Comparison of ENCODE assay signal across 3 cellular contexts in the genomic region with DNA sequence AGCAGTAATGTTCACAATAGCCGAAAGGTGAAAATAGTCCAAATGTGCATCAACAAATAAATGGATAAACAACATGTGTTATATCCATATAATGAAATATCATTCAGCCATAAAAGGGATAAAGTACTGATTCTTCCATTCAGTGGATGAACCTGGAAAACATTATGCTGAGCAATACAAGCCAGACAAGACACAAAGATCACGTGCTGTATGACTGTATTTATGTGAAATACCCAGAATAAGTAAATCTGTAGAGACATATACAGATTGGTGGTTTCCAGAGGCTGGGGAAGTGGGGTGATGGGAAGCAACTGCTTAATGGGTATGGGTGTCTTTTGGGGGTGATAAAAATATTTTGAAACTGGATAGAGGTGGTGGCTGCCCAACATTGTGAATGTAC.
TF ChIP-seq lines count a peak whose summit lies in the region.

No MANE protein-coding gene starts in this region.

TF ChIP-seq in A549, 52 proteins besides CTCF, POLR2A, EP300 and RAD21:
- TF ChIP-seq, protein P1, sequence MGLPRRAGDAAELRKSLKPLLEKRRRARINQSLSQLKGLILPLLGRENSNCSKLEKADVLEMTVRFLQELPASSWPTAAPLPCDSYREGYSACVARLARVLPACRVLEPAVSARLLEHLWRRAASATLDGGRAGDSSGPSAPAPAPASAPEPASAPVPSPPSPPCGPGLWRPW (IDR thresholded peaks at IDR 0.05), result no peak
- TF ChIP-seq CBX2 (IDR thresholded peaks at IDR 0.05; ENCODE audit: borderline replicate concordance, low read depth) (no peak), MAFK (IDR thresholded peaks at IDR 0.05; ENCODE audit: partially characterized antibody) (no peak), PHF8 (IDR thresholded peaks at IDR 0.05; ENCODE audit: borderline replicate concordance, low read depth) (no peak), ESRRA (IDR thresholded peaks at IDR 0.05; ENCODE audit: borderline replicate concordance, low read length) (no peak), FOSB (CRISPR knock-in tag; IDR thresholded peaks at IDR 0.05) (no peak), KDM5A (IDR thresholded peaks at IDR 0.05) (no peak), CBX8 (IDR thresholded peaks at IDR 0.05) (no peak), MAX (IDR thresholded peaks at IDR 0.05) (no peak), JUN (IDR thresholded peaks at IDR 0.05) (no peak), RCOR1 (IDR thresholded peaks at IDR 0.05; ENCODE audit: low read depth, low read length) (no peak), RFX5 (IDR thresholded peaks at IDR 0.05) (no peak), TFCP2L1 (CRISPR knock-in tag; IDR thresholded peaks at IDR 0.05) (no peak), JUNB (IDR thresholded peaks at IDR 0.05) (no peak), FOXS1 (CRISPR knock-in tag; IDR thresholded peaks at IDR 0.05) (no peak), HOXB5 (CRISPR knock-in tag; IDR thresholded peaks at IDR 0.05) (no peak)
- TF ChIP-seq, protein P2, sequence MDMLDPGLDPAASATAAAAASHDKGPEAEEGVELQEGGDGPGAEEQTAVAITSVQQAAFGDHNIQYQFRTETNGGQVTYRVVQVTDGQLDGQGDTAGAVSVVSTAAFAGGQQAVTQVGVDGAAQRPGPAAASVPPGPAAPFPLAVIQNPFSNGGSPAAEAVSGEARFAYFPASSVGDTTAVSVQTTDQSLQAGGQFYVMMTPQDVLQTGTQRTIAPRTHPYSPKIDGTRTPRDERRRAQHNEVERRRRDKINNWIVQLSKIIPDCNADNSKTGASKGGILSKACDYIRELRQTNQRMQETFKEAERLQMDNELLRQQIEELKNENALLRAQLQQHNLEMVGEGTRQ (IDR thresholded peaks at IDR 0.05), result no peak

TF ChIP-seq in GM23338, 12 proteins besides CTCF, POLR2A, EP300 and RAD21 (continues in another document):
- TF ChIP-seq EZH2 (IDR thresholded peaks at IDR 0.05; ENCODE audit: low read depth, unreplicated experiment) (no peak), POLR2AphosphoS5 (IDR thresholded peaks at IDR 0.05; ENCODE audit: low read depth) (no peak), ZNF114 (CRISPR knock-in tag; IDR thresholded peaks at IDR 0.05) (no peak), ETS1 (IDR thresholded peaks at IDR 0.05) (no peak), NANOG (IDR thresholded peaks at IDR 0.05; ENCODE audit: borderline replicate concordance) (no peak), ZNF331 (CRISPR knock-in tag; IDR thresholded peaks at IDR 0.05; ENCODE audit: low read depth) (no peak), EZH2phosphoT487 (IDR thresholded peaks at IDR 0.05; ENCODE audit: unreplicated experiment) (no peak), STAT1 (IDR thresholded peaks at IDR 0.05; ENCODE audit: unreplicated experiment) (no peak), JUNB (IDR thresholded peaks at IDR 0.05; ENCODE audit: unreplicated experiment) (no peak)
- TF ChIP-seq, protein P3, sequence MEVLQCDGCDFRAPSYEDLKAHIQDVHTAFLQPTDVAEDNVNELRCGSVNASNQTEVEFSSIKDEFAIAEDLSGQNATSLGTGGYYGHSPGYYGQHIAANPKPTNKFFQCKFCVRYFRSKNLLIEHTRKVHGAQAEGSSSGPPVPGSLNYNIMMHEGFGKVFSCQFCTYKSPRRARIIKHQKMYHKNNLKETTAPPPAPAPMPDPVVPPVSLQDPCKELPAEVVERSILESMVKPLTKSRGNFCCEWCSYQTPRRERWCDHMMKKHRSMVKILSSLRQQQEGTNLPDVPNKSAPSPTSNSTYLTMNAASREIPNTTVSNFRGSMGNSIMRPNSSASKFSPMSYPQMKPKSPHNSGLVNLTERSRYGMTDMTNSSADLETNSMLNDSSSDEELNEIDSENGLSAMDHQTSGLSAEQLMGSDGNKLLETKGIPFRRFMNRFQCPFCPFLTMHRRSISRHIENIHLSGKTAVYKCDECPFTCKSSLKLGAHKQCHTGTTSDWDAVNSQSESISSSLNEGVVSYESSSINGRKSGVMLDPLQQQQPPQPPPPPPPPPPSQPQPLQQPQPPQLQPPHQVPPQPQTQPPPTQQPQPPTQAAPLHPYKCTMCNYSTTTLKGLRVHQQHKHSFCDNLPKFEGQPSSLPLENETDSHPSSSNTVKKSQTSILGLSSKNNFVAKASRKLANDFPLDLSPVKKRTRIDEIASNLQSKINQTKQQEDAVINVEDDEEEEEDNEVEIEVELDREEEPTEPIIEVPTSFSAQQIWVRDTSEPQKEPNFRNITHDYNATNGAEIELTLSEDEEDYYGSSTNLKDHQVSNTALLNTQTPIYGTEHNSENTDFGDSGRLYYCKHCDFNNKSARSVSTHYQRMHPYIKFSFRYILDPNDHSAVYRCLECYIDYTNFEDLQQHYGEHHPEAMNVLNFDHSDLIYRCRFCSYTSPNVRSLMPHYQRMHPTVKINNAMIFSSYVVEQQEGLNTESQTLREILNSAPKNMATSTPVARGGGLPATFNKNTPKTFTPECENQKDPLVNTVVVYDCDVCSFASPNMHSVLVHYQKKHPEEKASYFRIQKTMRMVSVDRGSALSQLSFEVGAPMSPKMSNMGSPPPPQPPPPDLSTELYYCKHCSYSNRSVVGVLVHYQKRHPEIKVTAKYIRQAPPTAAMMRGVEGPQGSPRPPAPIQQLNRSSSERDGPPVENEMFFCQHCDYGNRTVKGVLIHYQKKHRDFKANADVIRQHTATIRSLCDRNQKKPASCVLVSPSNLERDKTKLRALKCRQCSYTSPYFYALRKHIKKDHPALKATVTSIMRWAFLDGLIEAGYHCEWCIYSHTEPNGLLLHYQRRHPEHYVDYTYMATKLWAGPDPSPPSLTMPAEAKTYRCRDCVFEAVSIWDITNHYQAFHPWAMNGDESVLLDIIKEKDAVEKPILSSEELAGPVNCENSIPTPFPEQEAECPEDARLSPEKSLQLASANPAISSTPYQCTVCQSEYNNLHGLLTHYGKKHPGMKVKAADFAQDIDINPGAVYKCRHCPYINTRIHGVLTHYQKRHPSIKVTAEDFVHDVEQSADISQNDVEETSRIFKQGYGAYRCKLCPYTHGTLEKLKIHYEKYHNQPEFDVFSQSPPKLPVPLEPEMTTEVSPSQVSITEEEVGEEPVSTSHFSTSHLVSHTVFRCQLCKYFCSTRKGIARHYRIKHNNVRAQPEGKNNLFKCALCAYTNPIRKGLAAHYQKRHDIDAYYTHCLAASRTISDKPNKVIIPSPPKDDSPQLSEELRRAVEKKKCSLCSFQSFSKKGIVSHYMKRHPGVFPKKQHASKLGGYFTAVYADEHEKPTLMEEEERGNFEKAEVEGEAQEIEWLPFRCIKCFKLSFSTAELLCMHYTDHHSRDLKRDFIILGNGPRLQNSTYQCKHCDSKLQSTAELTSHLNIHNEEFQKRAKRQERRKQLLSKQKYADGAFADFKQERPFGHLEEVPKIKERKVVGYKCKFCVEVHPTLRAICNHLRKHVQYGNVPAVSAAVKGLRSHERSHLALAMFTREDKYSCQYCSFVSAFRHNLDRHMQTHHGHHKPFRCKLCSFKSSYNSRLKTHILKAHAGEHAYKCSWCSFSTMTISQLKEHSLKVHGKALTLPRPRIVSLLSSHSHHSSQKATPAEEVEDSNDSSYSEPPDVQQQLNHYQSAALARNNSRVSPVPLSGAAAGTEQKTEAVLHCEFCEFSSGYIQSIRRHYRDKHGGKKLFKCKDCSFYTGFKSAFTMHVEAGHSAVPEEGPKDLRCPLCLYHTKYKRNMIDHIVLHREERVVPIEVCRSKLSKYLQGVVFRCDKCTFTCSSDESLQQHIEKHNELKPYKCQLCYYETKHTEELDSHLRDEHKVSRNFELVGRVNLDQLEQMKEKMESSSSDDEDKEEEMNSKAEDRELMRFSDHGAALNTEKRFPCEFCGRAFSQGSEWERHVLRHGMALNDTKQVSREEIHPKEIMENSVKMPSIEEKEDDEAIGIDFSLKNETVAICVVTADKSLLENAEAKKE (CRISPR knock-in tag; IDR thresholded peaks at IDR 0.05), result no peak

TF ChIP-seq in GM12878, 131 proteins besides CTCF, POLR2A, EP300 and RAD21:
- TF ChIP-seq POU2F2 (IDR thresholded peaks at IDR 0.05; ENCODE audit: borderline replicate concordance, low read depth, low read length), result no peak
- TF ChIP-seq RAD51 (IDR thresholded peaks at IDR 0.05), result 0 out of 2 replicates have a peak, but pooled peaks have one; percentile 23
- TF ChIP-seq, protein P4, sequence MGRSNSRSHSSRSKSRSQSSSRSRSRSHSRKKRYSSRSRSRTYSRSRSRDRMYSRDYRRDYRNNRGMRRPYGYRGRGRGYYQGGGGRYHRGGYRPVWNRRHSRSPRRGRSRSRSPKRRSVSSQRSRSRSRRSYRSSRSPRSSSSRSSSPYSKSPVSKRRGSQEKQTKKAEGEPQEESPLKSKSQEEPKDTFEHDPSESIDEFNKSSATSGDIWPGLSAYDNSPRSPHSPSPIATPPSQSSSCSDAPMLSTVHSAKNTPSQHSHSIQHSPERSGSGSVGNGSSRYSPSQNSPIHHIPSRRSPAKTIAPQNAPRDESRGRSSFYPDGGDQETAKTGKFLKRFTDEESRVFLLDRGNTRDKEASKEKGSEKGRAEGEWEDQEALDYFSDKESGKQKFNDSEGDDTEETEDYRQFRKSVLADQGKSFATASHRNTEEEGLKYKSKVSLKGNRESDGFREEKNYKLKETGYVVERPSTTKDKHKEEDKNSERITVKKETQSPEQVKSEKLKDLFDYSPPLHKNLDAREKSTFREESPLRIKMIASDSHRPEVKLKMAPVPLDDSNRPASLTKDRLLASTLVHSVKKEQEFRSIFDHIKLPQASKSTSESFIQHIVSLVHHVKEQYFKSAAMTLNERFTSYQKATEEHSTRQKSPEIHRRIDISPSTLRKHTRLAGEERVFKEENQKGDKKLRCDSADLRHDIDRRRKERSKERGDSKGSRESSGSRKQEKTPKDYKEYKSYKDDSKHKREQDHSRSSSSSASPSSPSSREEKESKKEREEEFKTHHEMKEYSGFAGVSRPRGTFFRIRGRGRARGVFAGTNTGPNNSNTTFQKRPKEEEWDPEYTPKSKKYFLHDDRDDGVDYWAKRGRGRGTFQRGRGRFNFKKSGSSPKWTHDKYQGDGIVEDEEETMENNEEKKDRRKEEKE (IDR thresholded peaks at IDR 0.05), result no peak
- TF ChIP-seq CBX3 (IDR thresholded peaks at IDR 0.05; ENCODE audit: borderline replicate concordance, low read depth), result no peak
- peak in 1 of 2 experiments; percentile 23; a peak in 1 of 4 replicates for TF ChIP-seq BHLHE40 (IDR thresholded peaks at IDR 0.05; ENCODE audit: borderline replicate concordance in 1 of 2, low read depth in 2 of 2, low read length in 1 of 2)
- no peak for TF ChIP-seq IKZF1 (conservative IDR thresholded peaks at IDR 0.05)
